Comparison of ENCODE assay signal across 24 cellular contexts in genomic region chr20:23368316-23369110, GRCh38. TPM values are rescaled to one million over a fixed set of nuclear protein-coding genes. Genes with fewer than 3 reads are reported as not detected.
DNase-seq lines count a peak whose midpoint lies in the region; ATAC-seq, FAIRE-seq and TF ChIP-seq lines count a peak whose summit lies in the region.
"Had no signal": no experiment of that assay in that cellular context is flagged by ENCODE, and none has a peak within 500 bp of the region (broad histone marks: within the 10 kb centered on the region; RNA-seq: fewer than 3 reads in every experiment).

No MANE protein-coding gene starts in this region.

- H3K27me3 Mint-ChIP-seq in natural killer cell treated with Interleukin-12 subunit alpha and Interleukin-12 subunit beta and Interleukin-15 and Interleukin-18, amount 100 ng/mL, for 72 hours: no peaks in the 10 kb centered on the region
- H3K27me3 Mint-ChIP-seq: CD8-positive, alpha-beta memory T cell; naive B cell; stimulated activated naive B cell treated with anti-CD40 and anti-IgM and Interleukin-4, amounts not matched to agents 10 μg/mL and 1 μg/mL and 100 μg/mL, for 72 hours had no signal

- peak overlapping the region; percentile 11 for H3K27ac ChIP-seq in cardiac muscle cell
- no peak overlapping the region for H3K27ac ChIP-seq in HepG2 (ENCODE audit: extremely low read length, insufficient read depth, low read length)
- H3K27ac ChIP-seq: esophagus squamous epithelium, hepatocyte, RWPE1 had no signal

- H4K20me1 ChIP-seq in HepG2 (ENCODE audit: insufficient read depth, low read length): peaks cover 5% of the 10 kb centered on the region; the same call in 1 of the 2 replicates

- no peaks in the 10 kb centered on the region for H3K9me3 ChIP-seq in cardiac muscle cell (ENCODE audit: low read depth)
- no peaks in the 10 kb centered on the region for H3K9me3 ChIP-seq in HepG2 (ENCODE audit: low read length)
- H3K9me3 ChIP-seq: esophagus squamous epithelium, upper lobe of left lung had no signal

- H3K79me2 ChIP-seq in HepG2 (ENCODE audit: insufficient read depth, low read length): peaks cover 47% of the 10 kb centered on the region

- no peak for FAIRE-seq in HepG2 (lab: Jason Lieb, UNC)
- FAIRE-seq: GM18507 had no signal

- no peak overlapping the region for H3K4me2 ChIP-seq in HepG2 (ENCODE audit: low read depth, low read length)
- H3K4me2 ChIP-seq: hepatocyte had no signal

- TF ChIP-seq EP300 in HepG2 (IDR thresholded peaks at IDR 0.05; ENCODE audit: low read depth in 2 of 2, low read length in 2 of 2) (no peak), HepG2 (CRISPR knock-in tag; IDR thresholded peaks at IDR 0.05; ENCODE audit: borderline replicate concordance) (no peak)

- peaks cover 96% of the 10 kb centered on the region for H3K36me3 Mint-ChIP-seq in stimulated activated effector memory CD8-positive, alpha-beta T cell treated with anti-CD3 and anti-CD28 coated beads, Interleukin-12 subunit alpha, Interleukin-12 subunit beta, amount 100 ng/mL, for 72 hours
- peaks cover 27% of the 10 kb centered on the region for H3K36me3 Mint-ChIP-seq in natural killer cell treated with Interleukin-12 subunit alpha and Interleukin-12 subunit beta and Interleukin-15 and Interleukin-18, amount 100 ng/mL, for 72 hours

- no peak for TF ChIP-seq RAD21 in HepG2 (CRISPR knock-in tag; IDR thresholded peaks at IDR 0.05)

- H3K4me1 Mint-ChIP-seq in stimulated activated effector memory CD8-positive, alpha-beta T cell treated with anti-CD3 and anti-CD28 coated beads, Interleukin-12 subunit alpha, Interleukin-12 subunit beta, amount 100 ng/mL, for 72 hours: peaks cover 36% of the 10 kb centered on the region
- H3K4me1 Mint-ChIP-seq in natural killer cell treated with Interleukin-12 subunit alpha and Interleukin-12 subunit beta and Interleukin-15 and Interleukin-18, amount 100 ng/mL, for 72 hours (ENCODE audit: low read depth in 2 of 2): peaks cover 30 to 41% of the 10 kb centered on the region in 2 donors

- H3K27me3 ChIP-seq in cardiac muscle cell: no peaks in the 10 kb centered on the region
- no peaks in the 10 kb centered on the region for H3K27me3 ChIP-seq in HepG2 (ENCODE audit: control insufficient read depth in 1 of 2, insufficient read depth in 2 of 2, low read length in 2 of 2)
- H3K27me3 ChIP-seq: esophagus squamous epithelium, hepatocyte, upper lobe of left lung had no signal

- H3K36me3 ChIP-seq in cardiac muscle cell: peaks cover 42% of the 10 kb centered on the region
- peaks cover 36 to 70% of the 10 kb centered on the region in 2 experiments for H3K36me3 ChIP-seq in HepG2 (replicated peaks in 1 of 2; ENCODE audit: control insufficient read depth in 1 of 2, insufficient read depth in 2 of 2, low read length in 2 of 2)

- ATAC-seq in Right ventricle myocardium inferior (no peak), HepG2 (no peak), GM18909 (IDR thresholded peaks at IDR 0.05; ENCODE audit: poor library complexity, unreplicated experiment) (no peak)
- no peak for ATAC-seq in stimulated activated effector memory CD8-positive, alpha-beta T cell treated with anti-CD3 and anti-CD28 coated beads, Interleukin-12 subunit alpha, Interleukin-12 subunit beta, amount 100 ng/mL, for 72 hours
- ATAC-seq in natural killer cell treated with Interleukin-12 subunit alpha and Interleukin-12 subunit beta and Interleukin-15 and Interleukin-18, amount 100 ng/mL, for 72 hours: no peak
- ATAC-seq: stimulated activated naive B cell treated with anti-CD40 and anti-IgM and Interleukin-4, amounts not matched to agents 10 μg/mL and 1 μg/mL and 100 μg/mL, for 72 hours had no signal

- no peak for TF ChIP-seq CTCF in cardiac muscle cell (IDR thresholded peaks at IDR 0.05; ENCODE audit: low read depth, low read length)
- no peak for TF ChIP-seq CTCF in HepG2 (CRISPR knock-in tag; IDR thresholded peaks at IDR 0.05)

- H3K9me3 Mint-ChIP-seq in stimulated activated effector memory CD8-positive, alpha-beta T cell treated with anti-CD3 and anti-CD28 coated beads, Interleukin-12 subunit alpha, Interleukin-12 subunit beta, amount 100 ng/mL, for 72 hours: no peaks in the 10 kb centered on the region
- no peaks in the 10 kb centered on the region for H3K9me3 Mint-ChIP-seq in natural killer cell treated with Interleukin-12 subunit alpha and Interleukin-12 subunit beta and Interleukin-15 and Interleukin-18, amount 100 ng/mL, for 72 hours
- H3K9me3 Mint-ChIP-seq: CD8-positive, alpha-beta memory T cell; naive B cell had no signal

- H3K4me1 ChIP-seq in cardiac muscle cell (ENCODE audit: low read depth): peaks cover 20% of the 10 kb centered on the region
- H3K4me1 ChIP-seq in HepG2 (ENCODE audit: insufficient read depth, low read length): peaks cover 43% of the 10 kb centered on the region

- POLR2A ChIA-PET in HepG2 (lab: Yijun Ruan, JAX): interaction anchor here (1.4 to 1.9 kb wide), 3 partner anchors 10 to 19 kb away, joined by 3 to 6 read pairs (median 3); partner anchors contain the start of gene NXT1

- CTCF ChIA-PET in HepG2 (lab: Yijun Ruan, JAX; ENCODE audit: low intra/inter-chr PET ratio, low total read pairs): no interaction called here

- intact Hi-C loops in Right ventricle myocardium inferior (cut with DNase I): loop anchor here (5.0 kb wide), 1 partner anchor 34 kb away; no protein-coding TSS in a partner anchor
- intact Hi-C loops in HepG2 (cut with micrococcal nuclease; ENCODE audit: unreplicated experiment): no loop called here

- H3K27ac Mint-ChIP-seq in stimulated activated effector memory CD8-positive, alpha-beta T cell treated with anti-CD3 and anti-CD28 coated beads, Interleukin-12 subunit alpha, Interleukin-12 subunit beta, amount 100 ng/mL, for 72 hours: peak overlapping the region; percentile 50
- H3K27ac Mint-ChIP-seq in natural killer cell treated with Interleukin-12 subunit alpha and Interleukin-12 subunit beta and Interleukin-15 and Interleukin-18, amount 100 ng/mL, for 72 hours: peak overlapping the region in 1 of 2 donors; percentile 28
- H3K27ac Mint-ChIP-seq: stimulated activated naive B cell treated with anti-CD40 and anti-IgM and Interleukin-4, amounts not matched to agents 10 μg/mL and 1 μg/mL and 100 μg/mL, for 72 hours had no signal

- H3K4me3 Mint-ChIP-seq in stimulated activated effector memory CD8-positive, alpha-beta T cell treated with anti-CD3 and anti-CD28 coated beads, Interleukin-12 subunit alpha, Interleukin-12 subunit beta, amount 100 ng/mL, for 72 hours: no peak overlapping the region
- no peak overlapping the region for H3K4me3 Mint-ChIP-seq in natural killer cell treated with Interleukin-12 subunit alpha and Interleukin-12 subunit beta and Interleukin-15 and Interleukin-18, amount 100 ng/mL, for 72 hours
- H3K4me3 Mint-ChIP-seq: CD8-positive, alpha-beta memory T cell; naive B cell; stimulated activated naive B cell treated with anti-CD40 and anti-IgM and Interleukin-4, amounts not matched to agents 10 μg/mL and 1 μg/mL and 100 μg/mL, for 72 hours had no signal

- in situ Hi-C loops in HepG2 (cut with HindIII; ENCODE audit: extremely low pct_ligation_motif_present, low pct_unique_long_range_greater_than_20kb): no loop called here

- H3K9ac ChIP-seq in HepG2 (ENCODE audit: insufficient read depth, low read depth, low read length): no peak overlapping the region

- no peak overlapping the region for H3K4me3 ChIP-seq in cardiac muscle cell
- H3K4me3 ChIP-seq in HepG2 (replicated peaks in 1 of 3; ENCODE audit: insufficient read depth in 1 of 3, low read depth in 2 of 3, low read length in 3 of 3): no peak overlapping the region
- H3K4me3 ChIP-seq: esophagus squamous epithelium, hepatocyte, upper lobe of left lung had no signal

- no peak for TF ChIP-seq POLR2A in HepG2 (IDR thresholded peaks at IDR 0.05; ENCODE audit: insufficient read depth in 1 of 2, low read depth in 2 of 2, low read length in 2 of 2)

- BruUV-seq in HepG2 (replicated peaks; lab: Mats Ljungman, UMichigan): no TSS peak

- H2AFZ ChIP-seq in HepG2 (ENCODE audit: low read length): no peak overlapping the region
- H2AFZ ChIP-seq: hepatocyte had no signal

- 93% methylated on average over 2 of the region's 2 CpGs for WGBS in HepG2 (ENCODE audit: low lambda C conversion rate)

- peak in 1 of 2 donors; percentile 38 for DNase-seq in cardiac muscle cell (ENCODE audit: low read depth in 1 of 2, low spot score in 1 of 2)
- no peak for DNase-seq in Right ventricle myocardium inferior (ENCODE audit: missing footprints)
- peak; percentile 57 for DNase-seq in astrocyte of the hippocampus (ENCODE audit: low read depth, low spot score)
- DNase-seq in HepG2 (ENCODE audit: low spot score): no peak
- DNase-seq in stimulated activated effector memory CD8-positive, alpha-beta T cell treated with anti-CD3 and anti-CD28 coated beads, Interleukin-12 subunit alpha, Interleukin-12 subunit beta, amount 100 ng/mL, for 72 hours (ENCODE audit: low spot score in 2 of 2): no peak
- DNase-seq in natural killer cell treated with Interleukin-12 subunit alpha and Interleukin-12 subunit beta and Interleukin-15 and Interleukin-18, amount 100 ng/mL, for 72 hours (ENCODE audit: low spot score): no peak
- no peak for DNase-seq in anterior cingulate cortex (lab: John Stamatoyannopoulos, UW)
- DNase-seq: activated CD4-positive, alpha-beta T cell treated with anti-CD3 and anti-CD28 coated beads for 48 hours; activated naive CD4-positive, alpha-beta T cell; CD8-positive, alpha-beta memory T cell; DMS79 treated with DMSO at 0.1 percent for 48 hours; esophagus squamous epithelium; islet precursor cell; MM.1S; naive B cell; NCI-H2029; NCI-H446 treated with DMSO at 0.1 percent for 48 hours; stimulated activated naive B cell treated with anti-CD40 and anti-IgM and Interleukin-4, amounts not matched to agents 10 μg/mL and 1 μg/mL and 100 μg/mL, for 72 hours; SW 1271 had no signal

RNA-seq across cellular contexts. Expression of gene GZF1, which starts 6.5 kb away (rescaled TPM):
- total RNA-seq in cardiac muscle cell (19.0 and 20.2 TPM in 2 replicates), Right ventricle myocardium inferior (20.6 TPM), HepG2 (2016; rRNA removed; fragmentation: Illumina TruSeq; extraction: Trizol) (26.0 and 26.4 TPM in 2 replicates)
- polyA plus RNA-seq in cardiac muscle cell (7.4 and 10.4 TPM in 2 replicates), HepG2 (2011; rRNA removed) (16.9 and 21.9 TPM in 2 replicates)
- 1.9 and 2.6 TPM in 2 replicates for total RNA-seq in HepG2 (2016; cell fraction: cytosol; rRNA removed; fragmentation: Illumina TruSeq; extraction: Trizol; ENCODE audit: low read depth)
- total RNA-seq in HepG2 (2016; cell fraction: insoluble cytoplasmic fraction; rRNA removed; fragmentation: Illumina TruSeq; extraction: Trizol): 22.9 and 24.5 TPM in 2 replicates
- 8.6 and 9.9 TPM in 2 replicates for total RNA-seq in HepG2 (2016; cell fraction: membrane; rRNA removed; fragmentation: Illumina TruSeq; extraction: Trizol)
- total RNA-seq in HepG2 (2016; cell fraction: nucleus; rRNA removed; fragmentation: Illumina TruSeq; extraction: Trizol): 19.0 and 22.5 TPM in 2 replicates
- polyA plus RNA-seq in HepG2 (2011; cell fraction: cytosol; rRNA removed): 9.4 and 15.6 TPM in 2 replicates
- polyA plus RNA-seq in HepG2 (2011; cell fraction: nucleus; rRNA removed): 66.6 and 67.6 TPM in 2 replicates
- polyA plus RNA-seq in HepG2 (2012): 9.0 and 9.7 TPM in 2 replicates
- 0.93 and 1.7 TPM in 2 replicates for polyA plus RNA-seq in HepG2 (2016; cell fraction: cytosol; fragmentation: Illumina TruSeq; extraction: Trizol; ENCODE audit: low read depth)
- 14.6 and 15.6 TPM in 2 replicates for polyA plus RNA-seq in HepG2 (2016; cell fraction: insoluble cytoplasmic fraction; fragmentation: Illumina TruSeq; extraction: Trizol; ENCODE audit: low read depth)
- polyA plus RNA-seq in HepG2 (2016; cell fraction: membrane; fragmentation: Illumina TruSeq; extraction: Trizol; ENCODE audit: low read depth): 3.4 and 4.4 TPM in 2 replicates
- 27.5 and 33.7 TPM in 2 replicates for polyA plus RNA-seq in HepG2 (2016; cell fraction: nucleus; fragmentation: Illumina TruSeq; extraction: Trizol; ENCODE audit: insufficient read depth, low read depth)
- 48.6 and 69.0 TPM in 2 replicates for polyA minus RNA-seq in HepG2 (2011; rRNA and poly(A)+ RNA removed; ENCODE audit: low replicate concordance)
- polyA minus RNA-seq in HepG2 (2011; cell fraction: cytosol; rRNA and poly(A)+ RNA removed): 17.5 and 22.3 TPM in 2 replicates
- 37.7 and 38.0 TPM in 2 replicates for polyA minus RNA-seq in HepG2 (2011; cell fraction: nucleus; rRNA and poly(A)+ RNA removed)
- total RNA-seq in natural killer cell treated with Interleukin-12 subunit alpha and Interleukin-12 subunit beta and Interleukin-15 and Interleukin-18, amount 100 ng/mL, for 72 hours: 10 to 100 TPM; 17.9 to 20.9 TPM

RNA-seq across cellular contexts. Expression of gene NXT1, which starts 17.9 kb away (rescaled TPM):
- total RNA-seq in cardiac muscle cell: 27.4 and 39.1 TPM in 2 replicates
- polyA plus RNA-seq in cardiac muscle cell: 29.1 and 34.2 TPM in 2 replicates
- total RNA-seq in Right ventricle myocardium inferior: 6.5 TPM
- 65.9 and 69.7 TPM in 2 replicates for total RNA-seq in HepG2 (2016; rRNA removed; fragmentation: Illumina TruSeq; extraction: Trizol)
- total RNA-seq in HepG2 (2016; cell fraction: cytosol; rRNA removed; fragmentation: Illumina TruSeq; extraction: Trizol; ENCODE audit: low read depth): 33.9 and 44.3 TPM in 2 replicates
- total RNA-seq in HepG2 (2016; cell fraction: insoluble cytoplasmic fraction; rRNA removed; fragmentation: Illumina TruSeq; extraction: Trizol): 66.3 and 67.2 TPM in 2 replicates
- total RNA-seq in HepG2 (2016; cell fraction: membrane; rRNA removed; fragmentation: Illumina TruSeq; extraction: Trizol): 44.7 and 63.8 TPM in 2 replicates
- 24.4 and 28.0 TPM in 2 replicates for total RNA-seq in HepG2 (2016; cell fraction: nucleus; rRNA removed; fragmentation: Illumina TruSeq; extraction: Trizol)
- 35.6 and 40.8 TPM in 2 replicates for polyA plus RNA-seq in HepG2 (2011; rRNA removed)
- 43.8 and 47.5 TPM in 2 replicates for polyA plus RNA-seq in HepG2 (2011; cell fraction: cytosol; rRNA removed)
- 14.7 and 15.8 TPM in 2 replicates for polyA plus RNA-seq in HepG2 (2011; cell fraction: nucleus; rRNA removed)
- 26.7 and 32.9 TPM in 2 replicates for polyA plus RNA-seq in HepG2 (2012)
- polyA plus RNA-seq in HepG2 (2016; cell fraction: cytosol; fragmentation: Illumina TruSeq; extraction: Trizol; ENCODE audit: low read depth): 18.8 and 30.9 TPM in 2 replicates
- 62.5 and 64.4 TPM in 2 replicates for polyA plus RNA-seq in HepG2 (2016; cell fraction: insoluble cytoplasmic fraction; fragmentation: Illumina TruSeq; extraction: Trizol; ENCODE audit: low read depth)
- 26.0 and 39.0 TPM in 2 replicates for polyA plus RNA-seq in HepG2 (2016; cell fraction: membrane; fragmentation: Illumina TruSeq; extraction: Trizol; ENCODE audit: low read depth)
- 41.7 and 47.7 TPM in 2 replicates for polyA plus RNA-seq in HepG2 (2016; cell fraction: nucleus; fragmentation: Illumina TruSeq; extraction: Trizol; ENCODE audit: insufficient read depth, low read depth)
- 25.3 and 27.2 TPM in 2 replicates for polyA minus RNA-seq in HepG2 (2011; rRNA and poly(A)+ RNA removed; ENCODE audit: low replicate concordance)
- 11.5 and 13.4 TPM in 2 replicates for polyA minus RNA-seq in HepG2 (2011; cell fraction: cytosol; rRNA and poly(A)+ RNA removed)
- polyA minus RNA-seq in HepG2 (2011; cell fraction: nucleus; rRNA and poly(A)+ RNA removed): 8.2 and 10.1 TPM in 2 replicates
- 10 to 100 TPM; 32.5 to 57.6 TPM for total RNA-seq in natural killer cell treated with Interleukin-12 subunit alpha and Interleukin-12 subunit beta and Interleukin-15 and Interleukin-18, amount 100 ng/mL, for 72 hours

RNA-seq across cellular contexts. Expression of gene NAPB, which starts 52.8 kb away (rescaled TPM):
- total RNA-seq in cardiac muscle cell (10.0 and 16.6 TPM in 2 replicates), Right ventricle myocardium inferior (4.7 TPM), HepG2 (2016; rRNA removed; fragmentation: Illumina TruSeq; extraction: Trizol) (9.5 and 15.2 TPM in 2 replicates)
- polyA plus RNA-seq in cardiac muscle cell (12.9 and 27.2 TPM in 2 replicates), HepG2 (2011; rRNA removed) (16.1 and 16.3 TPM in 2 replicates)
- total RNA-seq in HepG2 (2016; cell fraction: cytosol; rRNA removed; fragmentation: Illumina TruSeq; extraction: Trizol; ENCODE audit: low read depth): 5.7 and 8.3 TPM in 2 replicates
- total RNA-seq in HepG2 (2016; cell fraction: insoluble cytoplasmic fraction; rRNA removed; fragmentation: Illumina TruSeq; extraction: Trizol): 9.4 and 13.7 TPM in 2 replicates
- 5.0 and 5.2 TPM in 2 replicates for total RNA-seq in HepG2 (2016; cell fraction: membrane; rRNA removed; fragmentation: Illumina TruSeq; extraction: Trizol)
- 31.9 and 36.9 TPM in 2 replicates for total RNA-seq in HepG2 (2016; cell fraction: nucleus; rRNA removed; fragmentation: Illumina TruSeq; extraction: Trizol)
- polyA plus RNA-seq in HepG2 (2011; cell fraction: cytosol; rRNA removed): 3.3 and 5.9 TPM in 2 replicates
- 32.8 and 44.6 TPM in 2 replicates for polyA plus RNA-seq in HepG2 (2011; cell fraction: nucleus; rRNA removed)
- 17.1 and 18.6 TPM in 2 replicates for polyA plus RNA-seq in HepG2 (2012)
- polyA plus RNA-seq in HepG2 (2016; cell fraction: cytosol; fragmentation: Illumina TruSeq; extraction: Trizol; ENCODE audit: low read depth): 0.59 and 0.69 TPM in 2 replicates
- polyA plus RNA-seq in HepG2 (2016; cell fraction: insoluble cytoplasmic fraction; fragmentation: Illumina TruSeq; extraction: Trizol; ENCODE audit: low read depth): 9.7 and 10.6 TPM in 2 replicates
- 2.0 and 2.7 TPM in 2 replicates for polyA plus RNA-seq in HepG2 (2016; cell fraction: membrane; fragmentation: Illumina TruSeq; extraction: Trizol; ENCODE audit: low read depth)
- polyA plus RNA-seq in HepG2 (2016; cell fraction: nucleus; fragmentation: Illumina TruSeq; extraction: Trizol; ENCODE audit: insufficient read depth, low read depth): 41.0 and 41.3 TPM in 2 replicates
- 6.7 and 8.6 TPM in 2 replicates for polyA minus RNA-seq in HepG2 (2011; rRNA and poly(A)+ RNA removed; ENCODE audit: low replicate concordance)
- polyA minus RNA-seq in HepG2 (2011; cell fraction: cytosol; rRNA and poly(A)+ RNA removed): 2.5 and 5.2 TPM in 2 replicates
- 82.9 and 91.0 TPM in 2 replicates for polyA minus RNA-seq in HepG2 (2011; cell fraction: nucleus; rRNA and poly(A)+ RNA removed)
- total RNA-seq in natural killer cell treated with Interleukin-12 subunit alpha and Interleukin-12 subunit beta and Interleukin-15 and Interleukin-18, amount 100 ng/mL, for 72 hours: 10 to 100 TPM; 12.4 to 16.6 TPM
